ENCODE assay signal across 8 cellular contexts in genomic region chr18:49178736-49179135, GRCh38.
DNase-seq lines count a peak whose midpoint lies in the region; ATAC-seq and TF ChIP-seq lines count a peak whose summit lies in the region.

No MANE protein-coding gene starts in this region.

- no peak overlapping the region for H3K4me3 Mint-ChIP-seq in endodermal cell

- H3K36me3 ChIP-seq in endodermal cell (ENCODE audit: control insufficient read depth, insufficient read depth, low read length) = no peaks in the 10 kb centered on the region

- TF ChIP-seq CTCF in endodermal cell (conservative IDR thresholded peaks at IDR 0.05) = peak; percentile 79

- H3K9me3 Mint-ChIP-seq in endodermal cell = no peaks in the 10 kb centered on the region

- H3K4me3 ChIP-seq in endodermal cell (ENCODE audit: low read length) = no peak overlapping the region

- peak; percentile 13 for DNase-seq in GM03348 (ENCODE audit: low spot score)
- peak; percentile 32 for DNase-seq in NAMALWA (ENCODE audit: low spot score)
- peak; percentile 55 for DNase-seq in endodermal cell
- DNase-seq in pons (ENCODE audit: low spot score) = peak; percentile 80
- DNase-seq in islet precursor cell = no peak
- no peak for DNase-seq in GM19240 (ENCODE audit: insufficient read length, low spot score)

- no peaks in the 10 kb centered on the region for H3K27me3 Mint-ChIP-seq in endodermal cell (ENCODE audit: insufficient read depth)

- H3K9me3 ChIP-seq in endodermal cell (ENCODE audit: control insufficient read depth, low read length) = no peaks in the 10 kb centered on the region

- H3K27me3 ChIP-seq in endodermal cell (ENCODE audit: control insufficient read depth, insufficient read depth, low read length, poor library complexity, severe bottlenecking) = no peaks in the 10 kb centered on the region

- WGBS in endodermal cell (ENCODE audit: insufficient coverage in 1 of 2, insufficient read length in 1 of 2), 2 experiments = 33 to 36% methylated on average over 1 to 2 of the region's 3 CpGs

- ATAC-seq in GM18517 (IDR thresholded peaks at IDR 0.05; ENCODE audit: unreplicated experiment) (no peak), HG03457 (IDR thresholded peaks at IDR 0.05; ENCODE audit: unreplicated experiment) (no peak)

- H3K27ac ChIP-seq in endodermal cell (ENCODE audit: low read depth, low read length) = no peak overlapping the region

- H3K4me1 Mint-ChIP-seq in endodermal cell = peaks cover 3% of the 10 kb centered on the region

- H3K27ac Mint-ChIP-seq in endodermal cell = no peak overlapping the region

- no peak overlapping the region for H3K9ac ChIP-seq in endodermal cell (ENCODE audit: extremely low read depth, low read length, poor library complexity, severe bottlenecking)

- H3K36me3 Mint-ChIP-seq in endodermal cell (ENCODE audit: low read depth) = no peaks in the 10 kb centered on the region

- no peaks in the 10 kb centered on the region for H3K4me1 ChIP-seq in endodermal cell (ENCODE audit: control insufficient read depth, insufficient read depth, low read length)

Comparison
In these comparisons a context has a peak if more than half of its experiments do, and no peak if none do; other contexts are left out.
1. DNase-seq: peak in GM03348 (single experiment), NAMALWA (single experiment), endodermal cell (single experiment) and pons (single experiment); none in islet precursor cell (single experiment) and GM19240 (single experiment).